8 cellular contexts compared by ENCODE assay signal in the genomic region with DNA sequence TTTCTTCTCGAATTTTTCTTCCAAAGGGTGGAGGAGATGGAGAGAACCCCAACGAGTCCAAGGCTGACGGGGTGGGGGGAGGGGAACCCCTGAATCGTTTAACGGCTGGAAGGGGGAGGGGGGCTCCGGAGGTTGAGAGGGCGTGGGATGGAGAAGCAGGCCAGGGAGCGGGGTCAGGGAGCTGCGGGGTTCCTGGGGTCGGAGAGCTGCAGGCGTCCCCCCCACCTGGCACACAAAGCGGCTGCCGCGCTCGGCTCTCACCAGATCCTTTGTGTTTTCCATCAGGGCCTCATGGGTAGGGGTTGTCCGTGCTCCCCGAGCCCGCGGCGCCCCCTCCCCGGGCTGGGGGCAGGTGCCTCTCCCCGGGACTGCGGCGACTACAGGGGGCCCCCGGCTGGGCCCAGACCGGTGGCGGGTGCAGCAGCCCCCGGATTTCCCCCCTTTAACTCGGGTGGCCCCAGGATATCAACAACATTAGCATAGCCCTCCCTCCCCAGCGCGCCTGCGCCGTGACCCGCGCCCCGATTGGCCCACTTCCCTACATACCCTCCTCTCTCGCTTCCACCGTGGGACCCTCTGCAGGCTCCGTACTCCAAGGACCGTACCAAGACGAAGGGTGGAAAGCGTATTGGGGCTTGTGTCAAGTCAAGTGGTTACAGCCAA. TPM values are rescaled to one million over a fixed set of nuclear protein-coding genes. Genes with fewer than 3 reads are reported as not detected.
DNase-seq lines count a peak whose midpoint lies in the region; ATAC-seq, FAIRE-seq and TF ChIP-seq lines count a peak whose summit lies in the region.

A gene (minus strand): TSS at position 476 of the 663 bp plus-strand sequence. CDS start 34,888 bp downstream, outside the sequence.

- no peak for TF ChIP-seq EP300 in A549 (IDR thresholded peaks at IDR 0.05)

- no peaks in the 10 kb centered on the region for H3K9me3 ChIP-seq in A549
- no peaks in the 10 kb centered on the region for H3K9me3 ChIP-seq in small intestine (ENCODE audit: control insufficient read depth, low read depth)

- CTCF ChIA-PET in A549 (lab: Yijun Ruan, JAX) = no interaction called here

- POLR2A ChIA-PET in A549 (lab: Yijun Ruan, JAX) = interaction anchor here (1.2 to 1.6 kb wide), 3 partner anchors 13 to 140 kb away, joined by 3 to 6 read pairs (median 4); a partner anchor contains a TSS

- ATAC-seq in A549 (peak; percentile 88 to 95), GM18868 (IDR thresholded peaks at IDR 0.05; ENCODE audit: unreplicated experiment) (peak; percentile 78), HG03108 (IDR thresholded peaks at IDR 0.05; ENCODE audit: unreplicated experiment) (peak; percentile 73)

- peak within 1 kb of the TSS; percentile 90 for H3K4me3 ChIP-seq in A549
- H3K4me3 ChIP-seq in WI38 (ENCODE audit: low read depth, low read length) = peak within 1 kb of the TSS; percentile 89
- H3K4me3 ChIP-seq in bronchial epithelial cell (ENCODE audit: low read depth, low read length) = peak within 1 kb of the TSS; percentile 96
- H3K4me3 ChIP-seq in small intestine (ENCODE audit: low read depth in 1 of 2, low read length in 2 of 2) = peak within 1 kb of the TSS; percentile 79 to 93

- peak; percentile 36 for TF ChIP-seq POLR2A in A549 (IDR thresholded peaks at IDR 0.05; ENCODE audit: low read length)

- peak within 1 kb of the TSS; percentile 97 to 98 for H3K27ac ChIP-seq in A549
- peak within 1 kb of the TSS; percentile 93 to 97 for H3K27ac ChIP-seq in small intestine (ENCODE audit: low read depth in 1 of 2, low read length in 1 of 2)

- TF ChIP-seq CTCF in A549 (IDR thresholded peaks at IDR 0.05) (no peak), WI38 (IDR thresholded peaks at IDR 0.05; ENCODE audit: low read depth, low read length) (no peak), bronchial epithelial cell (IDR thresholded peaks at IDR 0.05; ENCODE audit: insufficient read depth, low read length, severe bottlenecking) (no peak)

- H3K27me3 ChIP-seq in bronchial epithelial cell (ENCODE audit: control insufficient read depth, insufficient read depth, low read length) (no peaks in the 10 kb centered on the region), small intestine (ENCODE audit: control insufficient read depth in 2 of 2, insufficient read depth in 2 of 2, low read length in 2 of 2) (no peaks in the 10 kb centered on the region)

- H3K4me2 ChIP-seq in A549 = peak within 1 kb of the TSS; percentile 97

- H3K4me1 ChIP-seq in A549 (peaks cover 66% of the 10 kb centered on the region), small intestine (ENCODE audit: control insufficient read depth in 2 of 2, insufficient read depth in 1 of 2, low read depth in 1 of 2, low read length in 1 of 2) (peaks cover 8% of the 10 kb centered on the region in 2 donors)

- peak; percentile 98 to 99 for DNase-seq in A549 (ENCODE audit: low read depth in 1 of 2, low spot score in 1 of 2)
- DNase-seq in NCI-H2227 (lab: John Stamatoyannopoulos, UW; ENCODE audit: unreplicated experiment) = peak; percentile 97
- DNase-seq in bronchial epithelial cell (ENCODE audit: low read depth) = peak; percentile 87
- peak; percentile 97 for DNase-seq in iPS-NIHi7 (ENCODE audit: extremely low spot score)
- DNase-seq in small intestine = peak; percentile 95

- WGBS in A549 (ENCODE audit: missing lambda C conversion rate) = 3% methylated on average over 36 of the region's 42 CpGs
- WGBS in small intestine, 3 donors = 0 to 1% (median 1%) methylated on average over 35 to 42 of the region's 42 CpGs

- TF ChIP-seq RAD21 in A549 (conservative IDR thresholded peaks at IDR 0.05 in 1 of 2, IDR thresholded peaks at IDR 0.05 in 1 of 2) = no peak

- no peaks in the 10 kb centered on the region for H3K36me3 ChIP-seq in bronchial epithelial cell (ENCODE audit: control insufficient read depth, insufficient read depth, low read length)
- no peaks in the 10 kb centered on the region for H3K36me3 ChIP-seq in small intestine (ENCODE audit: control insufficient read depth in 2 of 2, insufficient read depth in 2 of 2, low read length in 2 of 2)

- FAIRE-seq in A549 (lab: Jason Lieb, UNC) = peak; percentile 18
- no peak for FAIRE-seq in bronchial epithelial cell (lab: Jason Lieb, UNC)
- FAIRE-seq in small intestine (lab: Jason Lieb, UNC) = no peak

TF ChIP-seq in A549, 52 proteins besides CTCF, POLR2A, EP300 and RAD21:
- no peak for TF ChIP-seq KDM1A (IDR thresholded peaks at IDR 0.05; ENCODE audit: low read depth)
- no peak for TF ChIP-seq EHF (CRISPR knock-in tag; IDR thresholded peaks at IDR 0.05)
- TF ChIP-seq POLR2AphosphoS2 (conservative IDR thresholded peaks at IDR 0.05; ENCODE audit: low read length) = no peak
- no peak for TF ChIP-seq CBX8 (IDR thresholded peaks at IDR 0.05)
- peak; percentile 25 for TF ChIP-seq CHD2 (IDR thresholded peaks at IDR 0.05; ENCODE audit: low read length, partially characterized antibody)
- TF ChIP-seq JUN (IDR thresholded peaks at IDR 0.05) = peak in 1 of 2 experiments; percentile 12; a peak in 1 of 5 replicates
- TF ChIP-seq KDM5A (IDR thresholded peaks at IDR 0.05) = peak; percentile 54; the same call in 1 of the 2 replicates
- TF ChIP-seq SMC3 (IDR thresholded peaks at IDR 0.05) = no peak
- peak; percentile 83 for TF ChIP-seq TFCP2L1 (CRISPR knock-in tag; IDR thresholded peaks at IDR 0.05)
- TF ChIP-seq PHF8 (IDR thresholded peaks at IDR 0.05; ENCODE audit: borderline replicate concordance, low read depth) = peak; percentile 55; the same call in 1 of the 2 replicates

RNA-seq across cellular contexts. Expression of the gene that starts here (rescaled TPM):
- 12.1 and 13.4 TPM in 2 replicates for polyA plus RNA-seq in A549 (2011; rRNA removed)
- polyA plus RNA-seq in A549 (2012; cell fraction: cytosol; rRNA removed) = 2.3 and 2.6 TPM in 2 replicates
- polyA plus RNA-seq in A549 (2012; cell fraction: nucleus; rRNA removed) = 2.9 and 5.9 TPM in 2 replicates
- 7.5 to 8.4 TPM (median 8.1 TPM) in 3 replicates for polyA plus RNA-seq in A549 (2017; fragmentation: RNase III; extraction: RNeasy Plus Mini Kit Qiagen cat#74134 plus additional on column Dnase treatment)
- polyA minus RNA-seq in A549 (2011; rRNA and poly(A)+ RNA removed) = 7.0 and 9.1 TPM in 2 replicates
- 9.1 and 10.5 TPM in 2 replicates for total RNA-seq in bronchial epithelial cell
- polyA plus RNA-seq in small intestine = 1 to 10 TPM; 5.7 to 7.4 (median 7.1) TPM

Comparison
In these comparisons a context has a peak if more than half of its experiments do, and no peak if none do; other contexts are left out.
1. Peak in every context shown above with its lines: DNase-seq, ATAC-seq, H3K4me3 ChIP-seq and H3K27ac ChIP-seq.